22 cellular contexts compared by ENCODE assay signal in genomic region chr1:13945856-13946255, GRCh38.
"Had no signal": no experiment of that assay in that cellular context is flagged by ENCODE, and none has a peak within 500 bp of the region (broad histone marks: within the 10 kb centered on the region; RNA-seq: fewer than 3 reads in every experiment).

No MANE protein-coding gene starts in this region.

- H3K4me3 ChIP-seq: neural progenitor cell, ovary, psoas muscle, right lobe of liver, smooth muscle cell, stomach, thoracic aorta, upper lobe of left lung had no signal

- DNase-seq: activated CD4-positive, CD25-positive, alpha-beta regulatory T cell treated with anti-CD3 and anti-CD28 coated beads, Interleukin-2, amount 50 U/mL, for 72 hours; activated CD8-positive, alpha-beta memory T cell treated with anti-CD3 and anti-CD28 coated beads for 24 hours; activated effector memory CD4-positive, alpha-beta T cell treated with anti-CD3 and anti-CD28 coated beads, Interleukin-2, amount 50 U/mL, for 16 hours; activated naive CD4-positive, alpha-beta T cell treated with anti-CD3 and anti-CD28 coated beads, Interleukin-2, amount 50 U/mL, for 16 hours; activated T-cell treated with anti-CD3 and anti-CD28 coated beads, Interleukin-2, amount 50 U/mL, for 72 hours; foreskin melanocyte; hypothalamus; kidney glomerular epithelial cell; left ventricle myocardium superior; naive thymus-derived CD4-positive, alpha-beta T cell; ovary; psoas muscle; right lobe of liver; stimulated activated CD4-positive, alpha-beta T cell treated with anti-CD3 and anti-CD28 coated beads, Interleukin-4, amount 100 ng/mL, for 24 hours; stomach; upper lobe of left lung had no signal

- H3K36me3 Mint-ChIP-seq: neural progenitor cell; stimulated activated effector memory CD8-positive, alpha-beta T cell treated with anti-CD3 and anti-CD28 coated beads, Interleukin-12 subunit alpha, Interleukin-12 subunit beta, amount 100 ng/mL, for 72 hours had no signal

- H3K4me1 Mint-ChIP-seq: memory B cell; naive thymus-derived CD4-positive, alpha-beta T cell; stimulated activated effector memory CD8-positive, alpha-beta T cell treated with anti-CD3 and anti-CD28 coated beads, Interleukin-12 subunit alpha, Interleukin-12 subunit beta, amount 100 ng/mL, for 72 hours had no signal

- H3K4me3 Mint-ChIP-seq: activated T-cell treated with anti-CD3 and anti-CD28 coated beads, Interleukin-2, amount 50 U/mL, for 72 hours; memory B cell; naive thymus-derived CD4-positive, alpha-beta T cell; neural progenitor cell; stimulated activated effector memory CD8-positive, alpha-beta T cell treated with anti-CD3 and anti-CD28 coated beads, Interleukin-12 subunit alpha, Interleukin-12 subunit beta, amount 100 ng/mL, for 72 hours; T-helper 1 cell treated with Interleukin-12 subunit alpha and Interleukin-12 subunit beta and Interleukin-4 antibody, amounts not matched to agents 30 μg/mL and 1 μg/mL, for 36 hours had no signal

- H3K27ac Mint-ChIP-seq: activated T-cell treated with anti-CD3 and anti-CD28 coated beads, Interleukin-2, amount 50 U/mL, for 72 hours; memory B cell; naive thymus-derived CD4-positive, alpha-beta T cell; neural progenitor cell; stimulated activated effector memory CD8-positive, alpha-beta T cell treated with anti-CD3 and anti-CD28 coated beads, Interleukin-12 subunit alpha, Interleukin-12 subunit beta, amount 100 ng/mL, for 72 hours; T-helper 1 cell treated with Interleukin-12 subunit alpha and Interleukin-12 subunit beta and Interleukin-4 antibody, amounts not matched to agents 30 μg/mL and 1 μg/mL, for 36 hours had no signal

- H3K4me2 ChIP-seq: neural progenitor cell, smooth muscle cell had no signal

- H3K36me3 ChIP-seq: neural progenitor cell, ovary, right lobe of liver, stomach, thoracic aorta, upper lobe of left lung had no signal

- H3K27me3 ChIP-seq: neural progenitor cell, ovary, right lobe of liver, stomach, upper lobe of left lung had no signal

- H3K9ac ChIP-seq: neural progenitor cell had no signal

- H3K27ac ChIP-seq: neural progenitor cell, ovary, psoas muscle, right lobe of liver, stomach, thoracic aorta, upper lobe of left lung had no signal

- H2AFZ ChIP-seq: neural progenitor cell had no signal

- H3K4me1 ChIP-seq: neural progenitor cell, psoas muscle, right lobe of liver, stomach, upper lobe of left lung had no signal

- H3K9me3 ChIP-seq: ovary, psoas muscle, right lobe of liver, upper lobe of left lung had no signal

- ATAC-seq: activated T-cell treated with anti-CD3 and anti-CD28 coated beads, Interleukin-2, amount 50 U/mL, for 72 hours; left ventricle myocardium superior; naive thymus-derived CD4-positive, alpha-beta T cell; psoas muscle; right lobe of liver; stimulated activated effector memory CD8-positive, alpha-beta T cell treated with anti-CD3 and anti-CD28 coated beads, Interleukin-12 subunit alpha, Interleukin-12 subunit beta, amount 100 ng/mL, for 72 hours had no signal
